In the genomic region with DNA sequence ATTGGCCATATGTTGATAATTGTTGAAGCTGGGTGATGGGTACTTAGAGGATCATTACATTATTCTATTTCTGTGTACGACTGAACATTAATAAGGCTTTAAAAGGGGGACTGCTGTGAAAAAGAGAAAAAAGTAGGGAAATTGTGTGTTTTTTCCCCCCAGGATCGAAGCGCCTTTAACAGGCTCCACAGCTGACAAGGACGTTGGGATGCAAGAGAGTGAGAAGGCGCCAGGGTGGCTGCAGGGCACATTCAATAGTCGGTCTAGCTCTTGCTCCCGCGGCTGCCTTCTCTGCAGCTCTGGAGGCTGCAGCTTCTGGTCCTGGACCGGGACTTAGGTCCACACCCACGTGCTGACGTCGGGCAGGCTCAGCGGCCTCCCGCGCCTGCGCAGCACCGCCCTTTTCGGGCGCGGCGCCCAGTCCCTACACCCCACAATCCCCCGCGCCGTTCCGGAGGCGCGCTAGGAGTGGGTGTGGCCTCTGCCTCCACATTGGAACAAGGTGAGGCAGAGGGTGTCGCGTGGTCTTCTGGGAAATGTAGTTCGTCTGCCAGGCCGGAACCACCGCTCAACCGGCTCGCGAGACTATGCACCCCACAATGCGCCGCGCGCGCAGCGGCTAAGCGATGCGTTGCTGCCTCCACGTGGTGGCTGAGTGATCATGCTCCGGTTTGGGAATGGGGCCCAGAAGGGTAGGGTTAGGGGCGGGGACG, we compare ENCODE assay signal across 1 cellular context.
A peak's percentile ranks its signal among the peaks of the same experiment; 100 is the strongest.
TF ChIP-seq lines count a peak whose summit lies in the region.

No MANE protein-coding gene starts in this region.

TF ChIP-seq in GM12878, 131 proteins besides CTCF, POLR2A, EP300 and RAD21 (continued from another document):
- TF ChIP-seq NR2F1 (conservative IDR thresholded peaks at IDR 0.05) (no peak), SPI1 (IDR thresholded peaks at IDR 0.05; ENCODE audit: borderline replicate concordance, insufficient read depth, low read depth, low read length) (0 out of 2 replicates have a peak, but pooled peaks have one; percentile 4), IKZF2 (IDR thresholded peaks at IDR 0.05) (0 out of 4 replicates have a peak, but pooled peaks of 1 of the 2 experiments have one; percentile 33), NFIC (IDR thresholded peaks at IDR 0.05; ENCODE audit: low read depth, low read length) (no peak), KLF5 (IDR thresholded peaks at IDR 0.05; ENCODE audit: partially characterized antibody) (peak; percentile 63), ZNF384 (IDR thresholded peaks at IDR 0.05; ENCODE audit: borderline replicate concordance, low read depth, low read length) (no peak), CHD1 (IDR thresholded peaks at IDR 0.05; ENCODE audit: low read depth, low read length) (no peak), ZBED1 (IDR thresholded peaks at IDR 0.05; ENCODE audit: borderline replicate concordance) (no peak), HDGF (IDR thresholded peaks at IDR 0.05) (peak; percentile 98), NR2C1 (IDR thresholded peaks at IDR 0.05) (peak; percentile 68; the same call in 1 of the 2 replicates), ZNF217 (IDR thresholded peaks at IDR 0.05) (no peak), ZNF207 (IDR thresholded peaks at IDR 0.05; ENCODE audit: borderline replicate concordance) (peak; percentile 89), PAX8 (IDR thresholded peaks at IDR 0.05) (no peak), MEF2B (IDR thresholded peaks at IDR 0.05; ENCODE audit: partially characterized antibody, poor library complexity, severe bottlenecking) (no peak), IKZF1 (conservative IDR thresholded peaks at IDR 0.05) (peak; percentile 97)
- TF ChIP-seq, protein P1, sequence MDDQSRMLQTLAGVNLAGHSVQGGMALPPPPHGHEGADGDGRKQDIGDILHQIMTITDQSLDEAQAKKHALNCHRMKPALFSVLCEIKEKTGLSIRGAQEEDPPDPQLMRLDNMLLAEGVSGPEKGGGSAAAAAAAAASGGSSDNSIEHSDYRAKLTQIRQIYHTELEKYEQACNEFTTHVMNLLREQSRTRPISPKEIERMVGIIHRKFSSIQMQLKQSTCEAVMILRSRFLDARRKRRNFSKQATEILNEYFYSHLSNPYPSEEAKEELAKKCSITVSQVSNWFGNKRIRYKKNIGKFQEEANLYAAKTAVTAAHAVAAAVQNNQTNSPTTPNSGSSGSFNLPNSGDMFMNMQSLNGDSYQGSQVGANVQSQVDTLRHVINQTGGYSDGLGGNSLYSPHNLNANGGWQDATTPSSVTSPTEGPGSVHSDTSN (IDR thresholded peaks at IDR 0.05; ENCODE audit: insufficient replicate concordance, low read depth, low read length), result no peak
- TF ChIP-seq, protein P2, sequence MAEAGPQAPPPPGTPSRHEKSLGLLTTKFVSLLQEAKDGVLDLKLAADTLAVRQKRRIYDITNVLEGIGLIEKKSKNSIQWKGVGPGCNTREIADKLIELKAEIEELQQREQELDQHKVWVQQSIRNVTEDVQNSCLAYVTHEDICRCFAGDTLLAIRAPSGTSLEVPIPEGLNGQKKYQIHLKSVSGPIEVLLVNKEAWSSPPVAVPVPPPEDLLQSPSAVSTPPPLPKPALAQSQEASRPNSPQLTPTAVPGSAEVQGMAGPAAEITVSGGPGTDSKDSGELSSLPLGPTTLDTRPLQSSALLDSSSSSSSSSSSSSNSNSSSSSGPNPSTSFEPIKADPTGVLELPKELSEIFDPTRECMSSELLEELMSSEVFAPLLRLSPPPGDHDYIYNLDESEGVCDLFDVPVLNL (IDR thresholded peaks at IDR 0.05; ENCODE audit: low read depth, low read length), result 0 out of 2 replicates have a peak, but pooled peaks have one; percentile 59
- TF ChIP-seq, protein P3, sequence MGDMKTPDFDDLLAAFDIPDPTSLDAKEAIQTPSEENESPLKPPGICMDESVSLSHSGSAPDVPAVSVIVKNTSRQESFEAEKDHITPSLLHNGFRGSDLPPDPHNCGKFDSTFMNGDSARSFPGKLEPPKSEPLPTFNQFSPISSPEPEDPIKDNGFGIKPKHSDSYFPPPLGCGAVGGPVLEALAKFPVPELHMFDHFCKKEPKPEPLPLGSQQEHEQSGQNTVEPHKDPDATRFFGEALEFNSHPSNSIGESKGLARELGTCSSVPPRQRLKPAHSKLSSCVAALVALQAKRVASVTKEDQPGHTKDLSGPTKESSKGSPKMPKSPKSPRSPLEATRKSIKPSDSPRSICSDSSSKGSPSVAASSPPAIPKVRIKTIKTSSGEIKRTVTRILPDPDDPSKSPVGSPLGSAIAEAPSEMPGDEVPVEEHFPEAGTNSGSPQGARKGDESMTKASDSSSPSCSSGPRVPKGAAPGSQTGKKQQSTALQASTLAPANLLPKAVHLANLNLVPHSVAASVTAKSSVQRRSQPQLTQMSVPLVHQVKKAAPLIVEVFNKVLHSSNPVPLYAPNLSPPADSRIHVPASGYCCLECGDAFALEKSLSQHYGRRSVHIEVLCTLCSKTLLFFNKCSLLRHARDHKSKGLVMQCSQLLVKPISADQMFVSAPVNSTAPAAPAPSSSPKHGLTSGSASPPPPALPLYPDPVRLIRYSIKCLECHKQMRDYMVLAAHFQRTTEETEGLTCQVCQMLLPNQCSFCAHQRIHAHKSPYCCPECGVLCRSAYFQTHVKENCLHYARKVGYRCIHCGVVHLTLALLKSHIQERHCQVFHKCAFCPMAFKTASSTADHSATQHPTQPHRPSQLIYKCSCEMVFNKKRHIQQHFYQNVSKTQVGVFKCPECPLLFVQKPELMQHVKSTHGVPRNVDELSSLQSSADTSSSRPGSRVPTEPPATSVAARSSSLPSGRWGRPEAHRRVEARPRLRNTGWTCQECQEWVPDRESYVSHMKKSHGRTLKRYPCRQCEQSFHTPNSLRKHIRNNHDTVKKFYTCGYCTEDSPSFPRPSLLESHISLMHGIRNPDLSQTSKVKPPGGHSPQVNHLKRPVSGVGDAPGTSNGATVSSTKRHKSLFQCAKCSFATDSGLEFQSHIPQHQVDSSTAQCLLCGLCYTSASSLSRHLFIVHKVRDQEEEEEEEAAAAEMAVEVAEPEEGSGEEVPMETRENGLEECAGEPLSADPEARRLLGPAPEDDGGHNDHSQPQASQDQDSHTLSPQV (IDR thresholded peaks at IDR 0.05), result peak; percentile 83; the same call in 1 of the 2 replicates
- TF ChIP-seq, protein P4, sequence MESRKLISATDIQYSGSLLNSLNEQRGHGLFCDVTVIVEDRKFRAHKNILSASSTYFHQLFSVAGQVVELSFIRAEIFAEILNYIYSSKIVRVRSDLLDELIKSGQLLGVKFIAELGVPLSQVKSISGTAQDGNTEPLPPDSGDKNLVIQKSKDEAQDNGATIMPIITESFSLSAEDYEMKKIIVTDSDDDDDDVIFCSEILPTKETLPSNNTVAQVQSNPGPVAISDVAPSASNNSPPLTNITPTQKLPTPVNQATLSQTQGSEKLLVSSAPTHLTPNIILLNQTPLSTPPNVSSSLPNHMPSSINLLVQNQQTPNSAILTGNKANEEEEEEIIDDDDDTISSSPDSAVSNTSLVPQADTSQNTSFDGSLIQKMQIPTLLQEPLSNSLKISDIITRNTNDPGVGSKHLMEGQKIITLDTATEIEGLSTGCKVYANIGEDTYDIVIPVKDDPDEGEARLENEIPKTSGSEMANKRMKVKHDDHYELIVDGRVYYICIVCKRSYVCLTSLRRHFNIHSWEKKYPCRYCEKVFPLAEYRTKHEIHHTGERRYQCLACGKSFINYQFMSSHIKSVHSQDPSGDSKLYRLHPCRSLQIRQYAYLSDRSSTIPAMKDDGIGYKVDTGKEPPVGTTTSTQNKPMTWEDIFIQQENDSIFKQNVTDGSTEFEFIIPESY (IDR thresholded peaks at IDR 0.05), result no peak
- TF ChIP-seq, protein P5, sequence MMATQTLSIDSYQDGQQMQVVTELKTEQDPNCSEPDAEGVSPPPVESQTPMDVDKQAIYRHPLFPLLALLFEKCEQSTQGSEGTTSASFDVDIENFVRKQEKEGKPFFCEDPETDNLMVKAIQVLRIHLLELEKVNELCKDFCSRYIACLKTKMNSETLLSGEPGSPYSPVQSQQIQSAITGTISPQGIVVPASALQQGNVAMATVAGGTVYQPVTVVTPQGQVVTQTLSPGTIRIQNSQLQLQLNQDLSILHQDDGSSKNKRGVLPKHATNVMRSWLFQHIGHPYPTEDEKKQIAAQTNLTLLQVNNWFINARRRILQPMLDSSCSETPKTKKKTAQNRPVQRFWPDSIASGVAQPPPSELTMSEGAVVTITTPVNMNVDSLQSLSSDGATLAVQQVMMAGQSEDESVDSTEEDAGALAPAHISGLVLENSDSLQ (IDR thresholded peaks at IDR 0.05), result peak; percentile 39; the same call in 1 of the 2 replicates
